21 cellular contexts compared by ENCODE assay signal in the genomic region with DNA sequence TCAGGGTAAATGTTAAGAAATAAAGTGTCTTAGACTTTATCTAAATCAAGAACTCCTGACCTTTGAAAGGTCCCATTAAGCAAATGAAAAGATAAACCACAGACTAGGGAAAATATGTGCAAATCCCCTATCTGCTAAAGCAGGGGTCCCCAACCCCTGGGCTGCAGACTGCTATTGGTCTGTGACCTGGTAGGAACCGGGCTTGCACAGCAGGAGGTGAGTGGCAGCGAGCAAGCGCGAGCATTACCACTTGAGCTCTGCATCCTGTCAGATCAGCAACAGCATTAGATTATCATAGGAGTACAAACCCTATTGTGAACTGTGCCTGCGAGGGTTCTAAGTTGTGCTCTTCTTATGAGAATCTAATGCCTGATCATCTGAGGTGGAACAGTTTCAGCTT.
"Had no signal": no experiment of that assay in that cellular context is flagged by ENCODE, and none has a peak within 500 bp of the region (broad histone marks: within the 10 kb centered on the region; RNA-seq: fewer than 3 reads in every experiment).

No MANE protein-coding gene starts in this region.

- H3K27ac ChIP-seq: coronary artery, gastroesophageal sphincter, hepatocyte, psoas muscle, sigmoid colon, VCaP had no signal

- H3K4me1 Mint-ChIP-seq: naive thymus-derived CD8-positive, alpha-beta T cell had no signal

- H3K36me3 Mint-ChIP-seq: naive thymus-derived CD8-positive, alpha-beta T cell had no signal

- H3K27me3 Mint-ChIP-seq: activated CD8-positive, alpha-beta T cell treated with anti-CD3 and anti-CD28 coated beads for 36 hours; naive thymus-derived CD8-positive, alpha-beta T cell had no signal

- H3K79me2 ChIP-seq: hepatocyte had no signal

- H3K4me1 ChIP-seq: gastroesophageal sphincter, psoas muscle, sigmoid colon had no signal

- H3K4me2 ChIP-seq: hepatocyte had no signal

- H3K4me3 Mint-ChIP-seq: activated CD8-positive, alpha-beta T cell treated with anti-CD3 and anti-CD28 coated beads for 36 hours; naive thymus-derived CD8-positive, alpha-beta T cell had no signal

- H2AFZ ChIP-seq: hepatocyte had no signal

- H3K9me3 Mint-ChIP-seq: activated CD8-positive, alpha-beta T cell treated with anti-CD3 and anti-CD28 coated beads for 36 hours; naive thymus-derived CD8-positive, alpha-beta T cell had no signal

- H3K27ac Mint-ChIP-seq: activated CD8-positive, alpha-beta T cell treated with anti-CD3 and anti-CD28 coated beads for 36 hours; naive thymus-derived CD8-positive, alpha-beta T cell had no signal

- H3K9me3 ChIP-seq: gastroesophageal sphincter, mucosa of descending colon, psoas muscle, sigmoid colon had no signal

- H3K27me3 ChIP-seq: gastroesophageal sphincter, hepatocyte, sigmoid colon had no signal

- DNase-seq: activated CD4-positive, alpha-beta T cell treated with anti-CD3 and anti-CD28 coated beads for 4 hours; activated CD8-positive, alpha-beta memory T cell treated with anti-CD3 and anti-CD28 coated beads, Interleukin-2, amount 50 U/mL, for 4 hours; activated CD8-positive, alpha-beta T cell treated with anti-CD3 and anti-CD28 coated beads for 36 hours; activated naive CD4-positive, alpha-beta T cell; effector memory CD4-positive, alpha-beta T cell; mammary epithelial cell; naive thymus-derived CD8-positive, alpha-beta T cell; occipital lobe; psoas muscle; sigmoid colon; stimulated activated CD4-positive, alpha-beta T cell treated with anti-CD3 and anti-CD28 coated beads, Interleukin-12 subunit alpha, Interleukin-12 subunit beta, amount 100 ng/mL, for 4 hours; stimulated activated naive CD4-positive, alpha-beta T cell; substantia nigra; T1000; trophoblast cell had no signal

- H3K4me3 ChIP-seq: coronary artery, gastroesophageal sphincter, hepatocyte, mucosa of descending colon, psoas muscle, sigmoid colon had no signal

- ATAC-seq: activated CD8-positive, alpha-beta T cell treated with anti-CD3 and anti-CD28 coated beads for 36 hours; gastroesophageal sphincter; left lobe of liver; mucosa of descending colon; naive thymus-derived CD8-positive, alpha-beta T cell; psoas muscle had no signal
